ENCODE assay signal across 1 cellular context in genomic region chr13:41012536-41012935, GRCh38.
TF ChIP-seq lines count a peak whose summit lies in the region.

No MANE protein-coding gene starts in this region.

TF ChIP-seq in GM12878, 131 proteins besides CTCF, POLR2A, EP300 and RAD21:
- no peak for TF ChIP-seq SMARCA5 (IDR thresholded peaks at IDR 0.05)
- TF ChIP-seq, protein P1, sequence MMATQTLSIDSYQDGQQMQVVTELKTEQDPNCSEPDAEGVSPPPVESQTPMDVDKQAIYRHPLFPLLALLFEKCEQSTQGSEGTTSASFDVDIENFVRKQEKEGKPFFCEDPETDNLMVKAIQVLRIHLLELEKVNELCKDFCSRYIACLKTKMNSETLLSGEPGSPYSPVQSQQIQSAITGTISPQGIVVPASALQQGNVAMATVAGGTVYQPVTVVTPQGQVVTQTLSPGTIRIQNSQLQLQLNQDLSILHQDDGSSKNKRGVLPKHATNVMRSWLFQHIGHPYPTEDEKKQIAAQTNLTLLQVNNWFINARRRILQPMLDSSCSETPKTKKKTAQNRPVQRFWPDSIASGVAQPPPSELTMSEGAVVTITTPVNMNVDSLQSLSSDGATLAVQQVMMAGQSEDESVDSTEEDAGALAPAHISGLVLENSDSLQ (IDR thresholded peaks at IDR 0.05), result no peak
- no peak for TF ChIP-seq SMAD1 (IDR thresholded peaks at IDR 0.05; ENCODE audit: low read depth, partially characterized antibody)
